In the genomic region with DNA sequence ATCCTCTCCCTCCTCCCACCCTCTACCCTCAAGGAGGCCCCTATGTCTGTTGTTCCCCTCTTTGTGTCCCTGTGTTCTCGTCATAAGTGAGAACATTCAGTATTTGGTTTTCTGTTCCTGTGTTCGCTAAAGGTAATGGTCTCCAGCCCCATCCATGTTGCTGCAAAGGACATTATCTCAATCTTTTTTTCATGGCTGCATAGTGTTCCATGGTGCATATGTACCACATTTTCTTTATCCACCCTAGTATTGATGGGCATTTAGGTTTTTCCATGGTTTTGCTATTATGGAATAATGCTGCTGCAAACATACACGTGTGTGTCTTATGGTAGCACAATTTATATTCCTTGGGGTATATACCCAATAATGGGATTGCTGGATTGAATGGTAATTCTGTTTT, we compare ENCODE assay signal across 2 cellular contexts.
TF ChIP-seq lines count a peak whose summit lies in the region.

No MANE protein-coding gene starts in this region.

TF ChIP-seq in K562, 482 proteins besides CTCF, POLR2A, EP300 and RAD21:
- TF ChIP-seq ZNF146 (CRISPR knock-in tag; IDR thresholded peaks at IDR 0.05; ENCODE audit: unreplicated experiment) (peak; percentile 72), RFX5 (IDR thresholded peaks at IDR 0.05; ENCODE audit: low read depth, low read length) (no peak)

TF ChIP-seq in GM23338, 12 proteins besides CTCF, POLR2A, EP300 and RAD21:
- TF ChIP-seq ZNF114 (CRISPR knock-in tag; IDR thresholded peaks at IDR 0.05) (no peak), EZH2 (IDR thresholded peaks at IDR 0.05; ENCODE audit: low read depth, unreplicated experiment) (no peak), CREB1 (CRISPR knock-in tag; IDR thresholded peaks at IDR 0.05; ENCODE audit: low read depth) (no peak), EZH2phosphoT487 (IDR thresholded peaks at IDR 0.05; ENCODE audit: unreplicated experiment) (no peak), JUNB (IDR thresholded peaks at IDR 0.05; ENCODE audit: unreplicated experiment) (no peak), ZNF331 (CRISPR knock-in tag; IDR thresholded peaks at IDR 0.05; ENCODE audit: low read depth) (no peak), STAT1 (IDR thresholded peaks at IDR 0.05; ENCODE audit: unreplicated experiment) (no peak), POLR2AphosphoS5 (IDR thresholded peaks at IDR 0.05; ENCODE audit: low read depth) (no peak), NANOG (IDR thresholded peaks at IDR 0.05; ENCODE audit: borderline replicate concordance) (no peak)
- TF ChIP-seq, protein P1, sequence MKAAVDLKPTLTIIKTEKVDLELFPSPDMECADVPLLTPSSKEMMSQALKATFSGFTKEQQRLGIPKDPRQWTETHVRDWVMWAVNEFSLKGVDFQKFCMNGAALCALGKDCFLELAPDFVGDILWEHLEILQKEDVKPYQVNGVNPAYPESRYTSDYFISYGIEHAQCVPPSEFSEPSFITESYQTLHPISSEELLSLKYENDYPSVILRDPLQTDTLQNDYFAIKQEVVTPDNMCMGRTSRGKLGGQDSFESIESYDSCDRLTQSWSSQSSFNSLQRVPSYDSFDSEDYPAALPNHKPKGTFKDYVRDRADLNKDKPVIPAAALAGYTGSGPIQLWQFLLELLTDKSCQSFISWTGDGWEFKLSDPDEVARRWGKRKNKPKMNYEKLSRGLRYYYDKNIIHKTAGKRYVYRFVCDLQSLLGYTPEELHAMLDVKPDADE (IDR thresholded peaks at IDR 0.05): no peak
- TF ChIP-seq, protein P2, sequence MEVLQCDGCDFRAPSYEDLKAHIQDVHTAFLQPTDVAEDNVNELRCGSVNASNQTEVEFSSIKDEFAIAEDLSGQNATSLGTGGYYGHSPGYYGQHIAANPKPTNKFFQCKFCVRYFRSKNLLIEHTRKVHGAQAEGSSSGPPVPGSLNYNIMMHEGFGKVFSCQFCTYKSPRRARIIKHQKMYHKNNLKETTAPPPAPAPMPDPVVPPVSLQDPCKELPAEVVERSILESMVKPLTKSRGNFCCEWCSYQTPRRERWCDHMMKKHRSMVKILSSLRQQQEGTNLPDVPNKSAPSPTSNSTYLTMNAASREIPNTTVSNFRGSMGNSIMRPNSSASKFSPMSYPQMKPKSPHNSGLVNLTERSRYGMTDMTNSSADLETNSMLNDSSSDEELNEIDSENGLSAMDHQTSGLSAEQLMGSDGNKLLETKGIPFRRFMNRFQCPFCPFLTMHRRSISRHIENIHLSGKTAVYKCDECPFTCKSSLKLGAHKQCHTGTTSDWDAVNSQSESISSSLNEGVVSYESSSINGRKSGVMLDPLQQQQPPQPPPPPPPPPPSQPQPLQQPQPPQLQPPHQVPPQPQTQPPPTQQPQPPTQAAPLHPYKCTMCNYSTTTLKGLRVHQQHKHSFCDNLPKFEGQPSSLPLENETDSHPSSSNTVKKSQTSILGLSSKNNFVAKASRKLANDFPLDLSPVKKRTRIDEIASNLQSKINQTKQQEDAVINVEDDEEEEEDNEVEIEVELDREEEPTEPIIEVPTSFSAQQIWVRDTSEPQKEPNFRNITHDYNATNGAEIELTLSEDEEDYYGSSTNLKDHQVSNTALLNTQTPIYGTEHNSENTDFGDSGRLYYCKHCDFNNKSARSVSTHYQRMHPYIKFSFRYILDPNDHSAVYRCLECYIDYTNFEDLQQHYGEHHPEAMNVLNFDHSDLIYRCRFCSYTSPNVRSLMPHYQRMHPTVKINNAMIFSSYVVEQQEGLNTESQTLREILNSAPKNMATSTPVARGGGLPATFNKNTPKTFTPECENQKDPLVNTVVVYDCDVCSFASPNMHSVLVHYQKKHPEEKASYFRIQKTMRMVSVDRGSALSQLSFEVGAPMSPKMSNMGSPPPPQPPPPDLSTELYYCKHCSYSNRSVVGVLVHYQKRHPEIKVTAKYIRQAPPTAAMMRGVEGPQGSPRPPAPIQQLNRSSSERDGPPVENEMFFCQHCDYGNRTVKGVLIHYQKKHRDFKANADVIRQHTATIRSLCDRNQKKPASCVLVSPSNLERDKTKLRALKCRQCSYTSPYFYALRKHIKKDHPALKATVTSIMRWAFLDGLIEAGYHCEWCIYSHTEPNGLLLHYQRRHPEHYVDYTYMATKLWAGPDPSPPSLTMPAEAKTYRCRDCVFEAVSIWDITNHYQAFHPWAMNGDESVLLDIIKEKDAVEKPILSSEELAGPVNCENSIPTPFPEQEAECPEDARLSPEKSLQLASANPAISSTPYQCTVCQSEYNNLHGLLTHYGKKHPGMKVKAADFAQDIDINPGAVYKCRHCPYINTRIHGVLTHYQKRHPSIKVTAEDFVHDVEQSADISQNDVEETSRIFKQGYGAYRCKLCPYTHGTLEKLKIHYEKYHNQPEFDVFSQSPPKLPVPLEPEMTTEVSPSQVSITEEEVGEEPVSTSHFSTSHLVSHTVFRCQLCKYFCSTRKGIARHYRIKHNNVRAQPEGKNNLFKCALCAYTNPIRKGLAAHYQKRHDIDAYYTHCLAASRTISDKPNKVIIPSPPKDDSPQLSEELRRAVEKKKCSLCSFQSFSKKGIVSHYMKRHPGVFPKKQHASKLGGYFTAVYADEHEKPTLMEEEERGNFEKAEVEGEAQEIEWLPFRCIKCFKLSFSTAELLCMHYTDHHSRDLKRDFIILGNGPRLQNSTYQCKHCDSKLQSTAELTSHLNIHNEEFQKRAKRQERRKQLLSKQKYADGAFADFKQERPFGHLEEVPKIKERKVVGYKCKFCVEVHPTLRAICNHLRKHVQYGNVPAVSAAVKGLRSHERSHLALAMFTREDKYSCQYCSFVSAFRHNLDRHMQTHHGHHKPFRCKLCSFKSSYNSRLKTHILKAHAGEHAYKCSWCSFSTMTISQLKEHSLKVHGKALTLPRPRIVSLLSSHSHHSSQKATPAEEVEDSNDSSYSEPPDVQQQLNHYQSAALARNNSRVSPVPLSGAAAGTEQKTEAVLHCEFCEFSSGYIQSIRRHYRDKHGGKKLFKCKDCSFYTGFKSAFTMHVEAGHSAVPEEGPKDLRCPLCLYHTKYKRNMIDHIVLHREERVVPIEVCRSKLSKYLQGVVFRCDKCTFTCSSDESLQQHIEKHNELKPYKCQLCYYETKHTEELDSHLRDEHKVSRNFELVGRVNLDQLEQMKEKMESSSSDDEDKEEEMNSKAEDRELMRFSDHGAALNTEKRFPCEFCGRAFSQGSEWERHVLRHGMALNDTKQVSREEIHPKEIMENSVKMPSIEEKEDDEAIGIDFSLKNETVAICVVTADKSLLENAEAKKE (CRISPR knock-in tag; IDR thresholded peaks at IDR 0.05): no peak
